18 cellular contexts compared by ENCODE assay signal in genomic region chr2:70011335-70011734, GRCh38. TPM values are rescaled to one million over a fixed set of nuclear protein-coding genes. Genes with fewer than 3 reads are reported as not detected.
A peak's percentile ranks its signal among the peaks of the same experiment; 100 is the strongest.
DNase-seq lines count a peak whose midpoint lies in the region; ATAC-seq, FAIRE-seq and TF ChIP-seq lines count a peak whose summit lies in the region.
"Had no signal": no experiment of that assay in that cellular context is flagged by ENCODE, and none has a peak within 500 bp of the region (broad histone marks: within the 10 kb centered on the region; RNA-seq: fewer than 3 reads in every experiment).

No MANE protein-coding gene starts in this region.

- 64 to 75% methylated on average over 4 of the region's 4 CpGs for WGBS in gastroesophageal sphincter (ENCODE audit: low coverage in 1 of 2), 2 donors

- no peak for FAIRE-seq in bronchial epithelial cell (lab: Jason Lieb, UNC)
- FAIRE-seq: GM19239 had no signal

- H3K4me1 ChIP-seq in mucosa of rectum (ENCODE audit: control insufficient read depth in 2 of 2, insufficient read depth in 2 of 2, low read length in 2 of 2), result peaks cover 11 to 26% of the 10 kb centered on the region in 2 donors
- H3K4me1 ChIP-seq in gastroesophageal sphincter, result no peaks in the 10 kb centered on the region
- H3K4me1 ChIP-seq: BLaER1 had no signal

- H3K27me3 ChIP-seq in H7 (ENCODE audit: control insufficient read depth, insufficient read depth, low read length) (no peaks in the 10 kb centered on the region), bronchial epithelial cell (ENCODE audit: control insufficient read depth, insufficient read depth, low read length) (no peaks in the 10 kb centered on the region), mucosa of rectum (ENCODE audit: control insufficient read depth in 2 of 2, insufficient read depth in 2 of 2, low read length in 2 of 2) (no peaks in the 10 kb centered on the region), gastroesophageal sphincter (no peaks in the 10 kb centered on the region)
- H3K27me3 ChIP-seq: BLaER1 had no signal

- no peak for ATAC-seq in gastroesophageal sphincter
- ATAC-seq: PC-3 had no signal

- H3K4me3 ChIP-seq in H7 (ENCODE audit: insufficient read depth, low read depth, low read length) (no peak overlapping the region), bronchial epithelial cell (ENCODE audit: low read depth, low read length) (no peak overlapping the region), mucosa of rectum (ENCODE audit: low read length in 2 of 2) (no peak overlapping the region), gastroesophageal sphincter (no peak overlapping the region)
- H3K4me3 ChIP-seq: BLaER1 had no signal

- peak overlapping the region in 1 of 2 donors; percentile 55 for H3K9ac ChIP-seq in mucosa of rectum (ENCODE audit: low read depth in 1 of 2, low read length in 2 of 2)
- H3K9ac ChIP-seq: BLaER1 had no signal

- TF ChIP-seq EP300 in gastroesophageal sphincter (IDR thresholded peaks at IDR 0.05), result no peak

- TF ChIP-seq CTCF in bronchial epithelial cell (IDR thresholded peaks at IDR 0.05; ENCODE audit: insufficient read depth, low read length, severe bottlenecking) (no peak), gastroesophageal sphincter (IDR thresholded peaks at IDR 0.05) (no peak)

- no peak for TF ChIP-seq POLR2A in gastroesophageal sphincter (IDR thresholded peaks at IDR 0.05)

- H3K9me3 ChIP-seq in mucosa of rectum (ENCODE audit: control insufficient read depth in 2 of 2, low read length in 2 of 2), result no peaks in the 10 kb centered on the region
- H3K9me3 ChIP-seq in gastroesophageal sphincter, result no peaks in the 10 kb centered on the region

- H3K36me3 ChIP-seq in H7 (replicated peaks; ENCODE audit: control insufficient read depth, insufficient read depth, low read length) (no peaks in the 10 kb centered on the region), bronchial epithelial cell (ENCODE audit: control insufficient read depth, insufficient read depth, low read length) (no peaks in the 10 kb centered on the region), mucosa of rectum (ENCODE audit: control insufficient read depth in 2 of 2, insufficient read depth in 2 of 2, low read length in 2 of 2) (peaks cover 0 to 1% of the 10 kb centered on the region in 2 donors), gastroesophageal sphincter (peaks cover 0 to 16% of the 10 kb centered on the region in 2 donors)

- peak; percentile 58 for DNase-seq in NCI-H82 (lab: John Stamatoyannopoulos, UW)
- no peak for DNase-seq in NCI-H82 treated with DMSO at 0.1 percent for 48 hours (lab: John Stamatoyannopoulos, UW; ENCODE audit: unreplicated experiment)
- DNase-seq in H7, result peak; percentile 11
- peak; percentile 28 for DNase-seq in bronchial epithelial cell (ENCODE audit: low read depth)
- DNase-seq in DMS 273 (lab: John Stamatoyannopoulos, UW; ENCODE audit: unreplicated experiment), result no peak
- DNase-seq in GM19238 (ENCODE audit: insufficient read length, low spot score), result no peak
- DNase-seq: KBM-7, NCI-H1436 treated with DMSO at 0.1 percent for 48 hours, NCI-H2081, NCI-H345, NCI-H526 treated with DMSO at 0.1 percent for 48 hours, PC-3 had no signal

- H3K27ac ChIP-seq in mucosa of rectum (ENCODE audit: low read depth in 2 of 2, low read length in 2 of 2) (peak overlapping the region; percentile 94 to 96), gastroesophageal sphincter (no peak overlapping the region)
- H3K27ac ChIP-seq: 22Rv1, BLaER1, HL-60 had no signal

RNA-seq across cellular contexts. Expression of gene ASPRV1, which starts 49.9 kb away (rescaled TPM):
- total RNA-seq in H7 (2014; rRNA removed; shearing (Covaris generic)), result 0.70 and 0.90 TPM in 2 replicates
- 0.26 and 0.38 TPM in 2 replicates for total RNA-seq in bronchial epithelial cell
- total RNA-seq in gastroesophageal sphincter, result 1 to 10 TPM; 1.0 to 1.4 (median 1.3) TPM
- total RNA-seq: PC-3 had no signal

Comparison
In these comparisons a context has a peak if more than half of its experiments do, and no peak if none do; other contexts are left out.
1. DNase-seq: peak in NCI-H82 (single experiment), H7 (single experiment) and bronchial epithelial cell (single experiment); none in NCI-H82 treated with DMSO at 0.1 percent for 48 hours (single experiment), DMS 273 (single experiment) and GM19238 (single experiment).
2. H3K27ac ChIP-seq: peak in mucosa of rectum (2 of 2); none in gastroesophageal sphincter (0 of 4).